In the genomic region with DNA sequence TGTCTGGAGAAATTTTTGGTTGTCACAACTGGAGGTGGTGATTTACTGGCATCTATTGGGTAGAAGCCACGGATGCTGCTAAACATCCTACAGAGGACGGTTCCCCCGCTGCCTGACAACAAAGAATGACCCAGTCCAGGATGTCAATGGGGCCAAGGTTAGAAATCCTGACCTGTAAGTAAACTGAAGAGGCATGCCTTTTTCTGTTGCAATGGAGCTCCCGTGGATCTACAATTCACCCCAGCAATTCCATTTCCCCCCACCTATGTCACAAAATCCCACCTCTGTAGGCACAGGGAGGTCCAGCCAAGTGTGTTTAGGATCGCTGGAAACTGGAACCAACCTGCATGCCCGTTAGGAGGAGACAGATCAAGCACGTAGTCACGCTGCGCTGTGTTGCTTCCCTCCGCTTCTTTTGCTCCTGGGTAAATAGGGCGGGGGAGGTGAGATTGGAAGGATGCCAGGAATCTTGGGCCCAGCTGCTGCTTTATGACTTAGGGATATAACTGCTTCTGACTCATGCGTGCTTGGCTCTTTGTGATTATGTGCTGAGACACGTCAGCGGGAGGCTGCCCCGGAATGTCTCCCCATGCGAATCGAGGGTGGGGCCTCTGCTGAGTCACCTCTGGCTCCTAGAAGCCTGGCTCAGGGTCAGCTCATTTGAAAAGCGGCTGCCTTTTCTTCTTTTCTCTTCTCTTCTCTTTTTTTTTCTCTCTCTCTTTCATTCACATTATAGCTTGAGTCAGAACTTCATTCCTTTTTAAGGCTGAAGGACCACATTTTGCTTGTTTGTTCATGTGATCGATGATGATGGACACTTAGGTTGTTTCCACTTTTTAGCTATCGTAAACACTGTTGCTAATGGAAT, we compare ENCODE assay signal across 8 cellular contexts. TPM values are rescaled to one million over a fixed set of nuclear protein-coding genes. Genes with fewer than 3 reads are reported as not detected.
DNase-seq lines count a peak whose midpoint lies in the region; ATAC-seq and TF ChIP-seq lines count a peak whose summit lies in the region.

No MANE protein-coding gene starts in this region.

- POLR2A ChIA-PET in CD8-positive, alpha-beta memory T cell (lab: Charles Lee) = interaction anchor here (1.2 to 1.4 kb wide), 4 partner anchors 13 to 50 kb away, joined by 3 to 4 read pairs (median 4); partner anchors contain the start of genes CEBPB and PEDS1

- TF ChIP-seq CTCF in OCI-LY3 (IDR thresholded peaks at IDR 0.05; ENCODE audit: low read depth, low read length) = no peak
- no peak for TF ChIP-seq CTCF in epithelial cell of proximal tubule (conservative IDR thresholded peaks at IDR 0.05; ENCODE audit: low read depth, low read length)

- H3K4me3 ChIP-seq in CD8-positive, alpha-beta memory T cell (ENCODE audit: low read length) = peak overlapping the region; percentile 20
- peak overlapping the region; percentile 58 for H3K4me3 ChIP-seq in HUES6 (ENCODE audit: low read depth, low read length)
- peak overlapping the region; percentile 76 for H3K4me3 ChIP-seq in OCI-LY3 (ENCODE audit: low read length)
- H3K4me3 ChIP-seq in epithelial cell of proximal tubule (ENCODE audit: low read depth, low read length) = peak overlapping the region; percentile 45

- peak overlapping the region in 2 of 8 donors; percentile 34 to 84 for H3K27ac Mint-ChIP-seq in CD8-positive, alpha-beta memory T cell

- H3K4me1 Mint-ChIP-seq in CD8-positive, alpha-beta memory T cell = peaks cover 6 to 13% (median 8%) of the 10 kb centered on the region in 3 donors

- H3K79me2 ChIP-seq in OCI-LY3 (ENCODE audit: low read length) = no peaks in the 10 kb centered on the region

- peak overlapping the region; percentile 87 for H3K4me2 ChIP-seq in OCI-LY3 (ENCODE audit: low read length)

- DNase-seq in CD8-positive, alpha-beta memory T cell = peak; percentile 22 to 82 (median 32)
- DNase-seq in activated T-cell treated with anti-CD3 and anti-CD28 coated beads for 24 hours (ENCODE audit: low read depth) (peak; percentile 81), epithelial cell of proximal tubule (ENCODE audit: low read depth) (peak; percentile 99), mucosa of gallbladder (ENCODE audit: low spot score) (peak; percentile 98)
- peak; percentile 52 to 63 for DNase-seq in stimulated activated CD8-positive, alpha-beta memory T cell treated with anti-CD3 and anti-CD28 coated beads, Interleukin-4, amount 100 ng/mL, for 1 hour (ENCODE audit: low read depth in 2 of 2, low spot score in 1 of 2)

- peak; percentile 85 for ATAC-seq in GM21367 (IDR thresholded peaks at IDR 0.05; ENCODE audit: unreplicated experiment)

- peak overlapping the region; percentile 97 for H2AFZ ChIP-seq in OCI-LY3 (ENCODE audit: low read depth, low read length)

- CTCF ChIA-PET in CD8-positive, alpha-beta memory T cell (lab: Charles Lee) = interaction anchor here (0.8 to 8.6 kb wide), 6 partner anchors 13 to 187 kb away, joined by 3 to 203 read pairs (median 5); partner anchors contain the start of genes PEDS1 and UBE2V1

- H3K27me3 Mint-ChIP-seq in CD8-positive, alpha-beta memory T cell = peaks cover 2 to 8% of the 10 kb centered on the region in 2 donors

- no peaks in the 10 kb centered on the region for H3K27me3 ChIP-seq in CD8-positive, alpha-beta memory T cell (ENCODE audit: insufficient read depth, low read length, poor library complexity, severe bottlenecking)
- no peaks in the 10 kb centered on the region for H3K27me3 ChIP-seq in HUES6 (ENCODE audit: control insufficient read depth, insufficient read depth, low read length)
- H3K27me3 ChIP-seq in OCI-LY3 (ENCODE audit: low read depth, low read length) = no peaks in the 10 kb centered on the region

- H3K27ac ChIP-seq in CD8-positive, alpha-beta memory T cell (ENCODE audit: low read depth, low read length) = peak overlapping the region; percentile 70
- H3K27ac ChIP-seq in HUES6 (ENCODE audit: low read depth, low read length) (peak overlapping the region; percentile 79), OCI-LY3 (ENCODE audit: low read length) (no peak overlapping the region)

- no peaks in the 10 kb centered on the region for H3K36me3 ChIP-seq in CD8-positive, alpha-beta memory T cell (ENCODE audit: insufficient read depth, low read length)
- H3K36me3 ChIP-seq in HUES6 (ENCODE audit: control insufficient read depth, insufficient read depth, low read length) (no peaks in the 10 kb centered on the region), OCI-LY3 (replicated peaks; ENCODE audit: low read depth, low read length) (no peaks in the 10 kb centered on the region)

- no peaks in the 10 kb centered on the region for H4K20me1 ChIP-seq in OCI-LY3 (ENCODE audit: insufficient read depth, low read length)

- no peaks in the 10 kb centered on the region for H3K9me3 ChIP-seq in CD8-positive, alpha-beta memory T cell (ENCODE audit: low read length)
- no peaks in the 10 kb centered on the region for H3K9me3 ChIP-seq in HUES6 (ENCODE audit: control insufficient read depth, insufficient read depth, low read depth, low read length)
- no peaks in the 10 kb centered on the region for H3K9me3 ChIP-seq in OCI-LY3 (ENCODE audit: insufficient read depth, low read length)

- peaks cover 4% of the 10 kb centered on the region for H3K4me1 ChIP-seq in CD8-positive, alpha-beta memory T cell (ENCODE audit: insufficient read depth, low read length)
- H3K4me1 ChIP-seq in HUES6 (ENCODE audit: control insufficient read depth, insufficient read depth, low read length) (peaks cover 23% of the 10 kb centered on the region), OCI-LY3 (ENCODE audit: low read length) (peaks cover 8% of the 10 kb centered on the region; the same call in 1 of the 2 replicates)

- peaks cover 0 to 2% (median 0%) of the 10 kb centered on the region in 5 donors for H3K9me3 Mint-ChIP-seq in CD8-positive, alpha-beta memory T cell

- H3K9ac ChIP-seq in HUES6 (ENCODE audit: low read length) (peak overlapping the region; percentile 84), OCI-LY3 (ENCODE audit: low read length) (peak overlapping the region; percentile 66)

- H3K4me3 Mint-ChIP-seq in CD8-positive, alpha-beta memory T cell = peak overlapping the region in 6 of 7 donors; percentile 29 to 53 (median 48)

- peaks cover 0 to 4% (median 0%) of the 10 kb centered on the region in 3 donors for H3K36me3 Mint-ChIP-seq in CD8-positive, alpha-beta memory T cell

RNA-seq across cellular contexts. Expression of gene PEDS1, which starts 12.4 kb away (rescaled TPM):
- 10 to 100 TPM; 20.2 to 23.6 TPM for total RNA-seq in CD8-positive, alpha-beta memory T cell
- 26.9 TPM for polyA plus RNA-seq in CD8-positive, alpha-beta memory T cell
- total RNA-seq in epithelial cell of proximal tubule (43.2 and 46.6 TPM in 2 replicates), mucosa of gallbladder (28.6 TPM)

RNA-seq across cellular contexts. Expression of gene CEBPB, which starts 24.7 kb away (rescaled TPM):
- 10 to 100 TPM; 25.3 to 29.1 TPM for total RNA-seq in CD8-positive, alpha-beta memory T cell
- polyA plus RNA-seq in CD8-positive, alpha-beta memory T cell = 27.0 TPM
- total RNA-seq in epithelial cell of proximal tubule (24.9 and 27.1 TPM in 2 replicates), mucosa of gallbladder (87.4 TPM)

RNA-seq across cellular contexts. Expression of gene UBE2V1, which starts 53.0 kb away (rescaled TPM):
- total RNA-seq in CD8-positive, alpha-beta memory T cell = 100 to 1,000 TPM; 160 to 183 TPM
- 176 TPM for polyA plus RNA-seq in CD8-positive, alpha-beta memory T cell
- total RNA-seq in epithelial cell of proximal tubule = 109 and 112 TPM in 2 replicates
- total RNA-seq in mucosa of gallbladder = 82.6 TPM

Comparison
In these comparisons a context has a peak if more than half of its experiments do, and no peak if none do; other contexts are left out.
1. DNase-seq: peak in every context shown above with its lines; median percentile 99 in epithelial cell of proximal tubule; 98 in mucosa of gallbladder; 81 in activated T-cell treated with anti-CD3 and anti-CD28 coated beads for 24 hours; 58 in stimulated activated CD8-positive, alpha-beta memory T cell treated with anti-CD3 and anti-CD28 coated beads, Interleukin-4, amount 100 ng/mL, for 1 hour; 32 in CD8-positive, alpha-beta memory T cell.
2. H3K4me3 ChIP-seq: peak in every context shown above with its lines; median percentile 76 in OCI-LY3; 58 in HUES6; 45 in epithelial cell of proximal tubule; 20 in CD8-positive, alpha-beta memory T cell.